Comparison of ENCODE assay signal across 25 cellular contexts in the genomic region with DNA sequence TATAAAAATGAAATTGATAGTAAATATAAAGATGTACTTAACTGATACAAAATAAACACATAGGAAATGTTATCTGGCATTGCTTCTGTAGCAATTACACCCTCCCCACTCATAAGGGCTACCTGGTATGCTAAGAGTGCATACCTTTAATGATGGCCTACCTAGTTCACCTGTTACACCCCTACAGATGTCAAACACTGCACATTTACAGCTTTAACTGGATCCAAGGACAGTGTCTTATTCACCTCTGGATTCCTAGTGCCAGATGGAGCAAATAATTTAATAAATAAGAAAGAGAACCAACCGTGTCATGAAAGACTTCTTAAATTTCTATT.
"Had no signal": no experiment of that assay in that cellular context is flagged by ENCODE, and none has a peak within 500 bp of the region (broad histone marks: within the 10 kb centered on the region; RNA-seq: fewer than 3 reads in every experiment).

No MANE protein-coding gene starts in this region.

- H3K4me1 Mint-ChIP-seq: activated B cell treated with CpG ODN at 0.5 μM for 24 hours; activated naive CD4-positive, alpha-beta T cell treated with anti-CD3 and anti-CD28 coated beads, Interleukin-2, amount 10 ng/mL, durations not matched to agents 7 days and 5 days; activated naive CD8-positive, alpha-beta T cell treated with anti-CD3 and anti-CD28 coated beads for 36 hours had no signal

- H3K27ac Mint-ChIP-seq: activated B cell treated with CpG ODN at 0.5 μM for 24 hours; activated CD4-positive, alpha-beta T cell treated with anti-CD3 and anti-CD28 coated beads, Interleukin-2, amount 10 ng/mL, durations not matched to agents 24 days and 14 days; activated CD8-positive, alpha-beta memory T cell treated with anti-CD3 and anti-CD28 coated beads, Interleukin-2, amount 10 ng/mL, durations not matched to agents 7 days and 5 days; activated naive CD8-positive, alpha-beta T cell treated with anti-CD3 and anti-CD28 coated beads for 36 hours; T-helper 17 cell had no signal

- H3K4me1 ChIP-seq: breast epithelium, Peyer's patch, SJSA1 had no signal

- H3K9me3 ChIP-seq: breast epithelium, MG63, Peyer's patch, SJSA1 had no signal

- H3K36me3 Mint-ChIP-seq: activated CD8-positive, alpha-beta memory T cell treated with anti-CD3 and anti-CD28 coated beads, Interleukin-2, amount 10 ng/mL, durations not matched to agents 7 days and 5 days; activated naive CD4-positive, alpha-beta T cell treated with anti-CD3 and anti-CD28 coated beads, Interleukin-2, amount 10 ng/mL, durations not matched to agents 7 days and 5 days; activated naive CD8-positive, alpha-beta T cell treated with anti-CD3 and anti-CD28 coated beads for 36 hours had no signal

- H3K9me3 Mint-ChIP-seq: activated B cell treated with CpG ODN at 0.5 μM for 24 hours; activated CD4-positive, alpha-beta T cell treated with anti-CD3 and anti-CD28 coated beads, Interleukin-2, amount 10 ng/mL, durations not matched to agents 24 days and 14 days; activated naive CD4-positive, alpha-beta T cell treated with anti-CD3 and anti-CD28 coated beads, Interleukin-2, amount 10 ng/mL, durations not matched to agents 7 days and 5 days; activated naive CD8-positive, alpha-beta T cell treated with anti-CD3 and anti-CD28 coated beads for 36 hours; activated T-cell treated with anti-CD3 and anti-CD28 coated beads, Interleukin-2, amount 50 U/mL, for 24 hours; activated T-helper 2 cell treated with anti-CD3 and anti-CD28 coated beads, Interferon-gamma antibody, Interleukin-2, Interleukin-4, amounts not matched to agents 10 μg/mL and 5 μg/mL and 100 μg/mL, durations not matched to agents 14 hours and 24 hours and 36 hours had no signal

- H3K27me3 ChIP-seq: Peyer's patch had no signal

- H3K36me3 ChIP-seq: breast epithelium, MG63, Peyer's patch, SJSA1 had no signal

- ATAC-seq: T-helper 17 cell had no signal

- H3K4me3 ChIP-seq: breast epithelium, MG63, Peyer's patch, SJSA1 had no signal

- DNase-seq: activated B cell treated with CpG ODN at 0.5 μM for 24 hours; activated CD4-positive, alpha-beta T cell treated with anti-CD3 and anti-CD28 coated beads for 1 hour; activated CD4-positive, alpha-beta T cell treated with anti-CD3 and anti-CD28 coated beads, Interleukin-2, amount 10 ng/mL, durations not matched to agents 24 days and 14 days; activated gamma-delta T cell treated with Interleukin-2 at 50 U/mL for 16 hours; activated naive CD4-positive, alpha-beta T cell treated with anti-CD3 and anti-CD28 coated beads, Interleukin-2, amount 10 ng/mL, durations not matched to agents 7 days and 5 days; activated naive CD8-positive, alpha-beta T cell treated with anti-CD3 and anti-CD28 coated beads for 36 hours; activated T-cell treated with anti-CD3 and anti-CD28 coated beads, Interleukin-2, amount 50 U/mL, for 24 hours; NCI-H1092 treated with DMSO at 0.1 percent for 48 hours; NCI-H1417 treated with DMSO at 0.1 percent for 48 hours; NCI-H1694; NCI-H2029; NCI-H2107; NCI-H526; NCI-H774; NK-92 treated with Interleukin-12 subunit alpha and Interleukin-12 subunit beta, amount 100 ng/mL, for 24 hours; Peyer's patch; SHP77; T-helper 17 cell; T-helper 9 cell had no signal

- H3K4me3 Mint-ChIP-seq: activated B cell treated with CpG ODN at 0.5 μM for 24 hours; activated CD4-positive, alpha-beta T cell treated with anti-CD3 and anti-CD28 coated beads, Interleukin-2, amount 10 ng/mL, durations not matched to agents 24 days and 14 days; activated CD8-positive, alpha-beta memory T cell treated with anti-CD3 and anti-CD28 coated beads, Interleukin-2, amount 10 ng/mL, durations not matched to agents 7 days and 5 days; activated naive CD4-positive, alpha-beta T cell treated with anti-CD3 and anti-CD28 coated beads, Interleukin-2, amount 10 ng/mL, durations not matched to agents 7 days and 5 days; activated naive CD8-positive, alpha-beta T cell treated with anti-CD3 and anti-CD28 coated beads for 36 hours; activated T-cell treated with anti-CD3 and anti-CD28 coated beads, Interleukin-2, amount 50 U/mL, for 24 hours; T-helper 17 cell had no signal

- H3K27ac ChIP-seq: breast epithelium, Peyer's patch, RWPE1, SJSA1 had no signal
